In genomic region chr5:149325166-149325735, GRCh38 we compare ENCODE assay signal across 1 cellular context.
TF ChIP-seq lines count a peak whose summit lies in the region.

No MANE protein-coding gene starts in this region.

TF ChIP-seq in GM12878, 131 proteins besides CTCF, POLR2A, EP300 and RAD21:
- TF ChIP-seq SP1 (IDR thresholded peaks at IDR 0.05; ENCODE audit: low read depth, low read length) (no peak), CREB1 (IDR thresholded peaks at IDR 0.05; ENCODE audit: low read depth) (no peak), MTA2 (IDR thresholded peaks at IDR 0.05; ENCODE audit: low read depth) (no peak), BCL3 (IDR thresholded peaks at IDR 0.05; ENCODE audit: borderline replicate concordance, insufficient read depth, low read depth, low read length, poor library complexity, severe bottlenecking) (no peak)
